Comparison of ENCODE assay signal across 10 cellular contexts in the genomic region with DNA sequence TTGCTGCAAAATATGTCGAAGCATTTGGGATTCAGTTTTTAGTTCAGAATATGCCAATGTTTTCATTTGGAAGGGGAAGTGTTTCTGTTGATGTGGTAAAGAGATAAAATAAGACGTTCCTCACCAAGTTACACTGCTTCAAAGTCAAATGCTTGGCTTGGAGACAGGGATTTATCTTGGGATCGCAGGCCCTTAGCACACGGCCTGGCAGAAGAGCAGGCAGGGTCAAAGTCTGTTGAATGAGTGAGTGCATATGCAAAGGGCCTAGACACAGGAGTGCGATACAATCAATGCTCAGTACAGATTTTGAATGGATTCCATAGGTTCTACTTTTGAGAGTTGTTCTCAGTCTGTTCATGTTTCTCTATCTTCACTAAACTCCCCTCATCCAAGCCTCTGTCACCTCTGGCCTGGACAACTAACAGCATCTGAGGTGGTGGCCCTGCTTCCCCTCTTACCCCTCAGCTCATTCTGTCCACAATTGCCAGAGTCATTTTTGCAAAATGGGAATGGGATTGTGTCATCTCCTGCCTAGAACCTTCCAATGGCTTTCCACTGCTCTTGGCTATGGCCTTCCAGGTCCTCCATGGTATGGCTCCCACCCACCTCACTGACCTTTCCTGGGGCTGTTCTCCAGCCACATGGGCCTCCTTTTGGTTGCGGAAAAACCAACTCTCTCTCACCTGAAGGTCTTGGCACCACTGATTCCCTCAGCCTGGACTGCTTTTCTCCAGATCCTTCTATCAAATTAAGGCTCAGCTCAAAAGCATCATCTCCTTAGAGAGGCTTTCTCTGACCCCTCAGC. TPM values are rescaled to one million over a fixed set of nuclear protein-coding genes. Genes with fewer than 3 reads are reported as not detected.
DNase-seq lines count a peak whose midpoint lies in the region; TF ChIP-seq lines count a peak whose summit lies in the region.
"Had no signal": no experiment of that assay in that cellular context is flagged by ENCODE, and none has a peak within 500 bp of the region (broad histone marks: within the 10 kb centered on the region; RNA-seq: fewer than 3 reads in every experiment).

No MANE protein-coding gene starts in this region.

- CTCF ChIA-PET in activated naive CD4-positive, alpha-beta T cell treated with anti-CD3 and anti-CD28 coated beads for 36 hours (lab: Charles Lee) = interaction anchor here (2.4 to 2.9 kb wide), 2 partner anchors 10 to 20 kb away, joined by 7 to 8 read pairs; no protein-coding TSS in a partner anchor

- TF ChIP-seq EP300 in transverse colon (IDR thresholded peaks at IDR 0.05; ENCODE audit: low read depth) = no peak

- no peaks in the 10 kb centered on the region for H3K27me3 Mint-ChIP-seq in activated naive CD4-positive, alpha-beta T cell treated with anti-CD3 and anti-CD28 coated beads for 36 hours (ENCODE audit: low read depth)
- no peaks in the 10 kb centered on the region for H3K27me3 Mint-ChIP-seq in activated naive CD8-positive, alpha-beta T cell treated with anti-CD3 and anti-CD28 coated beads for 36 hours
- no peaks in the 10 kb centered on the region for H3K27me3 Mint-ChIP-seq in chondrocyte (ENCODE audit: low read depth)

- H3K4me3 ChIP-seq in liver (ENCODE audit: low read depth in 1 of 3, low read length in 3 of 3) (peak overlapping the region; percentile 12 to 79 (median 74)), transverse colon (peak overlapping the region in 1 of 4 donors; percentile 18), testis (no peak overlapping the region)

- H3K36me3 Mint-ChIP-seq in activated naive CD4-positive, alpha-beta T cell treated with anti-CD3 and anti-CD28 coated beads for 36 hours (ENCODE audit: low read depth) = peaks cover 21% of the 10 kb centered on the region
- H3K36me3 Mint-ChIP-seq in activated naive CD8-positive, alpha-beta T cell treated with anti-CD3 and anti-CD28 coated beads for 36 hours = peaks cover 24% of the 10 kb centered on the region
- peaks cover 5% of the 10 kb centered on the region for H3K36me3 Mint-ChIP-seq in chondrocyte (ENCODE audit: low read depth)

- no peak for TF ChIP-seq POLR2A in transverse colon (IDR thresholded peaks at IDR 0.05)
- TF ChIP-seq POLR2A in testis (IDR thresholded peaks at IDR 0.05) = no peak

- H3K9me3 ChIP-seq in liver (ENCODE audit: control insufficient read depth in 4 of 4, low read length in 3 of 4) (no peaks in the 10 kb centered on the region), transverse colon (no peaks in the 10 kb centered on the region), testis (no peaks in the 10 kb centered on the region)

- peak overlapping the region in 1 of 2 donors; percentile 11 for H3K9ac ChIP-seq in liver (ENCODE audit: low read depth in 1 of 2, low read length in 2 of 2)

- intact Hi-C loops in activated naive CD4-positive, alpha-beta T cell treated with anti-CD3 and anti-CD28 coated beads for 36 hours (cut with micrococcal nuclease) = loop anchor here (5.0 kb wide), 1 partner anchor 427 kb away; no protein-coding TSS in a partner anchor
- intact Hi-C loops in transverse colon (cut with DNase I; ENCODE audit: low total_unique reads) = no loop called here
- intact Hi-C loops in testis (cut with DNase I; ENCODE audit: low total_unique reads) = no loop called here

- DNase-seq in activated naive CD4-positive, alpha-beta T cell treated with anti-CD3 and anti-CD28 coated beads for 36 hours = no peak
- no peak for DNase-seq in activated naive CD4-positive, alpha-beta T cell treated with Interleukin-2 at 50 U/mL for 16 hours
- DNase-seq in activated naive CD8-positive, alpha-beta T cell treated with anti-CD3 and anti-CD28 coated beads for 36 hours = no peak
- no peak for DNase-seq in transverse colon
- no peak for DNase-seq in testis
- DNase-seq in chondrocyte (ENCODE audit: low spot score) = no peak
- no peak for DNase-seq in NCI-H146 treated with DMSO at 0.1 percent for 48 hours (lab: John Stamatoyannopoulos, UW; ENCODE audit: unreplicated experiment)
- DNase-seq: NCI-H2171 treated with DMSO at 0.1 percent for 48 hours had no signal

- no peaks in the 10 kb centered on the region for H3K27me3 ChIP-seq in liver (ENCODE audit: control insufficient read depth in 4 of 4, insufficient read depth in 4 of 4, low read length in 3 of 4)
- H3K27me3 ChIP-seq in transverse colon = no peaks in the 10 kb centered on the region
- H3K27me3 ChIP-seq in testis = no peaks in the 10 kb centered on the region

- peak overlapping the region; percentile 43 for H3K27ac Mint-ChIP-seq in activated naive CD4-positive, alpha-beta T cell treated with anti-CD3 and anti-CD28 coated beads for 36 hours
- H3K27ac Mint-ChIP-seq in activated naive CD8-positive, alpha-beta T cell treated with anti-CD3 and anti-CD28 coated beads for 36 hours = peak overlapping the region; percentile 70
- no peak overlapping the region for H3K27ac Mint-ChIP-seq in chondrocyte (ENCODE audit: unreplicated experiment)

- in situ Hi-C loops in transverse colon (cut with MboI; ENCODE audit: low pct_ligation_motif_present in 1 of 4, low pct_unique_long_range_greater_than_20kb in 1 of 4, low sequenced_read_pairs in 3 of 4) = loop anchor here in 2 of 4 donors (5.0 to 10.0 kb wide), 2 partner anchors 194 to 412 kb away; partner anchors contain the start of gene NUBP1 (in 1 of the 2)

- no peaks in the 10 kb centered on the region for H3K9me3 Mint-ChIP-seq in activated naive CD4-positive, alpha-beta T cell treated with anti-CD3 and anti-CD28 coated beads for 36 hours
- no peaks in the 10 kb centered on the region for H3K9me3 Mint-ChIP-seq in activated naive CD8-positive, alpha-beta T cell treated with anti-CD3 and anti-CD28 coated beads for 36 hours
- H3K9me3 Mint-ChIP-seq in chondrocyte (ENCODE audit: low read depth) = no peaks in the 10 kb centered on the region

- no peaks in the 10 kb centered on the region for H3K36me3 ChIP-seq in liver (ENCODE audit: control insufficient read depth in 4 of 4, insufficient read depth in 3 of 4, low read depth in 1 of 4, low read length in 3 of 4)
- no peaks in the 10 kb centered on the region for H3K36me3 ChIP-seq in transverse colon
- no peaks in the 10 kb centered on the region for H3K36me3 ChIP-seq in testis (ENCODE audit: low read depth, missing control alignments)

- no peak for TF ChIP-seq CTCF in liver (IDR thresholded peaks at IDR 0.05; ENCODE audit: low read depth, low read length, missing input control)
- TF ChIP-seq CTCF in transverse colon (IDR thresholded peaks at IDR 0.05) = no peak
- no peak for TF ChIP-seq CTCF in testis (IDR thresholded peaks at IDR 0.05)
- no peak for TF ChIP-seq CTCF in chondrocyte (IDR thresholded peaks at IDR 0.05)

- peaks cover 78% of the 10 kb centered on the region for H3K4me1 Mint-ChIP-seq in activated naive CD4-positive, alpha-beta T cell treated with anti-CD3 and anti-CD28 coated beads for 36 hours (ENCODE audit: low read depth)
- peaks cover 68% of the 10 kb centered on the region for H3K4me1 Mint-ChIP-seq in activated naive CD8-positive, alpha-beta T cell treated with anti-CD3 and anti-CD28 coated beads for 36 hours
- peaks cover 66% of the 10 kb centered on the region for H3K4me1 Mint-ChIP-seq in chondrocyte (ENCODE audit: low read depth)

- H3K4me3 Mint-ChIP-seq in activated naive CD4-positive, alpha-beta T cell treated with anti-CD3 and anti-CD28 coated beads for 36 hours = peak overlapping the region; percentile 95
- peak overlapping the region; percentile 91 for H3K4me3 Mint-ChIP-seq in activated naive CD8-positive, alpha-beta T cell treated with anti-CD3 and anti-CD28 coated beads for 36 hours
- H3K4me3 Mint-ChIP-seq in chondrocyte (ENCODE audit: unreplicated experiment) = no peak overlapping the region

- TF ChIP-seq RAD21 in liver (IDR thresholded peaks at IDR 0.05) = no peak

- H3K27ac ChIP-seq in liver (ENCODE audit: low read depth in 1 of 2, low read length in 2 of 2) = peak overlapping the region; percentile 4 to 79
- peak overlapping the region; percentile 48 to 60 (median 50) for H3K27ac ChIP-seq in transverse colon
- H3K27ac ChIP-seq in testis = peak overlapping the region in 1 of 2 donors; percentile 25
- H3K27ac ChIP-seq: VCaP had no signal

- peaks cover 15 to 89% (median 80%) of the 10 kb centered on the region in 4 donors for H3K4me1 ChIP-seq in liver (ENCODE audit: control insufficient read depth in 4 of 4, insufficient read depth in 4 of 4, low read length in 3 of 4)
- peaks cover 51 to 86% (median 76%) of the 10 kb centered on the region in 4 donors for H3K4me1 ChIP-seq in transverse colon
- H3K4me1 ChIP-seq in testis = peaks cover 72% of the 10 kb centered on the region

- WGBS in liver = 34% methylated on average over 6 of the region's 6 CpGs
- WGBS in transverse colon (ENCODE audit: low coverage in 1 of 2), 2 donors = 54% methylated on average over 6 of the region's 6 CpGs; no CpG with 5 or more reads in 1 of the 2 donors
- 56 to 61% methylated on average over 6 of the region's 6 CpGs for WGBS in testis, 2 donors

TF ChIP-seq in liver, 16 proteins besides CTCF, POLR2A, EP300 and RAD21 (continues in another document):
- TF ChIP-seq JUND (IDR thresholded peaks at IDR 0.05) (peak in 1 of 2 donors; percentile 57), FOXA2 (IDR thresholded peaks at IDR 0.05) (no peak), SP1 (IDR thresholded peaks at IDR 0.05) (peak; percentile 56), EGR1 (IDR thresholded peaks at IDR 0.05; ENCODE audit: low read depth in 2 of 2) (no peak), YY1 (IDR thresholded peaks at IDR 0.05) (peak; percentile 55), RXRA (IDR thresholded peaks at IDR 0.05) (peak; percentile 28 to 64), HNF4A (conservative IDR thresholded peaks at IDR 0.05) (peak; percentile 86 to 88), NR2F2 (IDR thresholded peaks at IDR 0.05) (no peak), HNF4G (IDR thresholded peaks at IDR 0.05) (peak; percentile 75)

RNA-seq across cellular contexts. Expression of gene DEXI, which starts 3.2 kb away (rescaled TPM):
- total RNA-seq in activated naive CD4-positive, alpha-beta T cell treated with anti-CD3 and anti-CD28 coated beads for 36 hours = 10 to 100 TPM; 23.4 to 25.9 TPM
- 10 to 100 TPM; 25.5 to 26.2 TPM for total RNA-seq in activated naive CD8-positive, alpha-beta T cell treated with anti-CD3 and anti-CD28 coated beads for 36 hours
- total RNA-seq in liver = 10 to 100 TPM; 13.6 to 69.9 TPM
- 10 to 100 TPM; 26.5 to 57.2 TPM for polyA plus RNA-seq in liver
- total RNA-seq in transverse colon = 10 to 100 TPM; 36.2 to 76.4 (median 56.0) TPM
- 10 to 100 TPM; 39.0 to 57.4 TPM for total RNA-seq in testis
- polyA plus RNA-seq in testis (ENCODE audit: insufficient read depth, low read depth, low replicate concordance) = 30.0 TPM
- 37.2 to 41.1 TPM (median 40.6 TPM) in 3 replicates for total RNA-seq in chondrocyte

RNA-seq across cellular contexts. Expression of gene CLEC16A, which starts 5.3 kb away (rescaled TPM):
- 10 to 100 TPM; 18.4 to 20.1 TPM for total RNA-seq in activated naive CD4-positive, alpha-beta T cell treated with anti-CD3 and anti-CD28 coated beads for 36 hours
- total RNA-seq in activated naive CD8-positive, alpha-beta T cell treated with anti-CD3 and anti-CD28 coated beads for 36 hours = 10 to 100 TPM; 20.4 to 21.3 TPM
- 10 to 100 TPM; 22.6 to 23.0 TPM for total RNA-seq in liver
- polyA plus RNA-seq in liver = 10 to 100 TPM in 1 of 2 donors, 1 to 10 TPM in 1; 9.7 to 12.3 TPM
- 100 to 1,000 TPM in 2 of 4 donors, 10 to 100 TPM in 2; 38.2 to 153 (median 92.7) TPM for total RNA-seq in transverse colon
- 100 to 1,000 TPM in 1 of 2 donors, 10 to 100 TPM in 1; 93.9 to 122 TPM for total RNA-seq in testis
- 126 TPM for polyA plus RNA-seq in testis (ENCODE audit: insufficient read depth, low read depth, low replicate concordance)
- 17.9 to 23.1 TPM (median 19.4 TPM) in 3 replicates for total RNA-seq in chondrocyte

Comparison
In these comparisons a context has a peak if more than half of its experiments do, and no peak if none do; other contexts are left out.
1. H3K4me3 ChIP-seq: peak in liver (3 of 3); none in testis (0 of 2).